ENCODE assay signal across 21 cellular contexts in the genomic region with DNA sequence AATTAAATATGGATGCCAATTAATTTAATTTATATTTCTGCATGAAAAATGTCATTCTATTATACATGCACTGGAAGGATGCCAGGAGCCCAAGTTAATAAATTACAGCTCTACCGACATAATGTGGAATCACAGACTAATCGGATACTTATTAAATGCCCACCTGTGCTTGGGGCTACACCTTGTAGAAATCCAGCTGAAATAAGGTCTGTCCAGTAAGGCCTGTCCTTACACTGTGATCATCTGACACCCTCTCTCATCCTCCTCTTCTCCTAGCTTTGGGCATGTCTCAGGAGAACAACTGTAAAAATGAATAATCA. TPM values are rescaled to one million over a fixed set of nuclear protein-coding genes. Genes with fewer than 3 reads are reported as not detected.
"Had no signal": no experiment of that assay in that cellular context is flagged by ENCODE, and none has a peak within 500 bp of the region (broad histone marks: within the 10 kb centered on the region; RNA-seq: fewer than 3 reads in every experiment).

No MANE protein-coding gene starts in this region.

- H3K4me3 ChIP-seq: heart right ventricle, lower lobe of right lung, prostate gland, tibial artery had no signal

- H3K27ac ChIP-seq: lower lobe of right lung, prostate gland, tibial artery had no signal

- DNase-seq: activated CD4-positive, alpha-beta T cell treated with anti-CD3 and anti-CD28 coated beads for 1 hour; activated CD4-positive, alpha-beta T cell treated with anti-CD3 and anti-CD28 coated beads, Interleukin-2, amount 50 U/mL, for 1 hour; activated CD8-positive, alpha-beta T cell treated with anti-CD3 and anti-CD28 coated beads, Interleukin-2, amount 10 ng/mL, durations not matched to agents 7 days and 5 days; aorta; dermis blood vessel endothelial cell; effector CD8-positive, alpha-beta T cell; erythroblast; foreskin fibroblast; islet precursor cell; lower lobe of right lung; naive thymus-derived CD4-positive, alpha-beta T cell; stimulated activated CD4-positive, alpha-beta T cell treated with anti-CD3 and anti-CD28 coated beads, Interleukin-12 subunit alpha, Interleukin-12 subunit beta, amount 100 ng/mL, for 4 hours; stimulated activated CD4-positive, alpha-beta T cell treated with anti-CD3 and anti-CD28 coated beads, Interleukin-4, amount 100 ng/mL, for 4 hours; substantia nigra; T-helper 9 cell; tibial artery had no signal

- ATAC-seq: activated CD8-positive, alpha-beta T cell treated with anti-CD3 and anti-CD28 coated beads, Interleukin-2, amount 10 ng/mL, durations not matched to agents 7 days and 5 days; activated naive CD4-positive, alpha-beta T cell treated with anti-CD3 and anti-CD28 coated beads, Interleukin-2, amount 50 U/mL, for 72 hours; left lobe of liver; lower lobe of right lung; naive thymus-derived CD4-positive, alpha-beta T cell had no signal

- H3K4me1 ChIP-seq: prostate gland, tibial artery had no signal

- H3K9me3 ChIP-seq: heart right ventricle, lower lobe of right lung, prostate gland, tibial artery had no signal

- H3K36me3 ChIP-seq: heart right ventricle, lower lobe of right lung, prostate gland, tibial artery had no signal

RNA-seq across cellular contexts. Expression of a gene that starts 6.0 kb away (rescaled TPM):
- total RNA-seq: activated naive CD4-positive, alpha-beta T cell treated with anti-CD3 and anti-CD28 coated beads, Interleukin-2, amount 50 U/mL, for 72 hours; activated T-helper 17 cell treated with anti-CD3 and anti-CD28 coated beads, Interleukin-2, amount 50 U/mL, for 72 hours had no signal
- polyA plus RNA-seq: naive thymus-derived CD4-positive, alpha-beta T cell had no signal
